8 cellular contexts compared by ENCODE assay signal in genomic region chr9:27529316-27530278, GRCh38. TPM values are rescaled to one million over a fixed set of nuclear protein-coding genes. Genes with fewer than 3 reads are reported as not detected.
A peak's percentile ranks its signal among the peaks of the same experiment; 100 is the strongest.
DNase-seq lines count a peak whose midpoint lies in the region; ATAC-seq and TF ChIP-seq lines count a peak whose summit lies in the region.

MOB3B (minus strand) TSS chr9:27529814; CDS start chr9:27455550, 74,264 bp downstream.

- peak; percentile 58 for DNase-seq in GM19240 (ENCODE audit: insufficient read length, low spot score)
- peak; percentile 6 for DNase-seq in NCI-H82 treated with DMSO at 0.1 percent for 48 hours (lab: John Stamatoyannopoulos, UW; ENCODE audit: unreplicated experiment)
- peak; percentile 65 for DNase-seq in activated T-cell treated with anti-CD3 and anti-CD28 coated beads for 4 hours
- peak; percentile 80 for DNase-seq in epithelial cell of esophagus (ENCODE audit: low read depth)
- peak; percentile 84 to 93 (median 92) for DNase-seq in mucosa of descending colon
- peak; percentile 57 to 59 for DNase-seq in stimulated activated CD8-positive, alpha-beta memory T cell treated with anti-CD3 and anti-CD28 coated beads, Interleukin-4, amount 100 ng/mL, for 1 hour (ENCODE audit: low read depth in 2 of 2, low spot score in 1 of 2)

- peak within 1 kb of the TSS; percentile 83 for H3K4me2 ChIP-seq in BLaER1

- H3K36me3 ChIP-seq in BLaER1 (no peaks in the 10 kb centered on the region), mucosa of descending colon (ENCODE audit: low read depth) (no peaks in the 10 kb centered on the region)

- H3K4me1 ChIP-seq in BLaER1 (peaks cover 19% of the 10 kb centered on the region), mucosa of descending colon (ENCODE audit: low read depth) (peaks cover 12% of the 10 kb centered on the region)

- H4K20me1 ChIP-seq in BLaER1 = no peaks in the 10 kb centered on the region

- peak within 1 kb of the TSS; percentile 74 for H3K9ac ChIP-seq in BLaER1

- ATAC-seq in HG03439 (IDR thresholded peaks at IDR 0.05; ENCODE audit: unreplicated experiment) (peak; percentile 87), mucosa of descending colon (peak; percentile 86)

- H3K27ac ChIP-seq in BLaER1 = peak within 1 kb of the TSS; percentile 41; the same call in 1 of the 2 replicates

- intact Hi-C loops in mucosa of descending colon (cut with DNase I, micrococcal nuclease) = loop anchor here in 1 of 2 donors (5.0 kb wide), 1 partner anchor 197 kb away; no protein-coding TSS in a partner anchor

- H3K4me3 ChIP-seq in BLaER1 (peak within 1 kb of the TSS; percentile 78), epithelial cell of esophagus (ENCODE audit: low read length) (peak within 1 kb of the TSS; percentile 73), mucosa of descending colon (peak within 1 kb of the TSS; percentile 82)

- H3K27me3 ChIP-seq in BLaER1 = peaks cover 5% of the 10 kb centered on the region; the same call in 1 of the 2 replicates

- TF ChIP-seq CTCF in epithelial cell of esophagus (IDR thresholded peaks at IDR 0.05; ENCODE audit: insufficient read depth, low read depth, low read length, missing control alignments) (peak; percentile 65), mucosa of descending colon (IDR thresholded peaks at IDR 0.05) (peak; percentile 82)

- H3K9me3 ChIP-seq in BLaER1 = no peaks in the 10 kb centered on the region
- H3K9me3 ChIP-seq in mucosa of descending colon = no peaks in the 10 kb centered on the region

RNA-seq across cellular contexts. Expression of gene MOB3B, which starts in this region (rescaled TPM):
- 10 to 100 TPM; 34.6 to 57.5 (median 41.7) TPM for total RNA-seq in mucosa of descending colon

Comparison
In these comparisons a context has a peak if more than half of its experiments do, and no peak if none do; other contexts are left out.
1. Peak in every context shown above with its lines: DNase-seq, ATAC-seq, H3K4me3 ChIP-seq and H3K27ac ChIP-seq.
2. DNase-seq: peak in every context shown above with its lines; median percentile 92 in mucosa of descending colon; 80 in epithelial cell of esophagus; 65 in activated T-cell treated with anti-CD3 and anti-CD28 coated beads for 4 hours; 58 in GM19240; 58 in stimulated activated CD8-positive, alpha-beta memory T cell treated with anti-CD3 and anti-CD28 coated beads, Interleukin-4, amount 100 ng/mL, for 1 hour; 6 in NCI-H82 treated with DMSO at 0.1 percent for 48 hours.